Comparison of ENCODE assay signal across 25 cellular contexts in the genomic region with DNA sequence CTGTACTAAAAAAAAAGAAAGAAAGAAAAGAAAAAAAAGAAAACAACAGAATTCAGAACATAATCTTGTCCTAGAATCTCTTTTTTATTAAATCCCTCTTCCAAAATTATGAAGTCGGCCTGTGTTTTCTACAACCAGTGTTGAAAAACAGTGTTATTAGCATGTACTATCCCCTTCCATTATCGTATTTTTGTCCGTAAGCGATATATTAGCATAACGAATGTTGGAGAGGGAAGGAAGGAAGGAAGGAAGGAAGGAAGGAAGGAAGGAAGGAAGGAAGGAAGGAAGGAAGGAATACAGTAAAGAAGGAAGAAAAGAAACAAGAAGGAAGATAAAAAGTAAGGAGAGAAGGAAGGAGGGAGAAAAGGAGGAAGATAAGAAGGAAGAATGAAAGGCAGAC.
"Had no signal": no experiment of that assay in that cellular context is flagged by ENCODE, and none has a peak within 500 bp of the region (broad histone marks: within the 10 kb centered on the region; RNA-seq: fewer than 3 reads in every experiment).

No MANE protein-coding gene starts in this region.

- H3K36me3 ChIP-seq: colonic mucosa, esophagus muscularis mucosa, esophagus squamous epithelium, gastrocnemius medialis, gastroesophageal sphincter, heart left ventricle, heart right ventricle had no signal

- DNase-seq: colonic mucosa; cortex of kidney; dermis blood vessel endothelial cell; dorsolateral prefrontal cortex; effector CD4-positive, alpha-beta T cell; effector CD8-positive, alpha-beta T cell; effector memory CD4-positive, alpha-beta T cell; effector memory CD8-positive, alpha-beta T cell; endodermal cell; erythroblast; esophagus squamous epithelium; foreskin fibroblast; foreskin keratinocyte; foreskin melanocyte; gastrocnemius medialis; glutamatergic neuron; head of caudate nucleus; heart left ventricle; heart right ventricle had no signal

- H3K27me3 ChIP-seq: colonic mucosa, esophagus muscularis mucosa, esophagus squamous epithelium, foreskin keratinocyte, gastrocnemius medialis, gastroesophageal sphincter, hepatocyte had no signal

- H3K4me1 ChIP-seq: colonic mucosa, esophagus muscularis mucosa, esophagus squamous epithelium, foreskin keratinocyte, gastrocnemius medialis, gastroesophageal sphincter, heart left ventricle, heart right ventricle had no signal

- H3K4me3 ChIP-seq: colonic mucosa, coronary artery, dorsolateral prefrontal cortex, esophagus muscularis mucosa, esophagus squamous epithelium, gastrocnemius medialis, gastroesophageal sphincter, heart left ventricle, heart right ventricle, hepatocyte had no signal

- H3K9me3 ChIP-seq: colonic mucosa, esophagus muscularis mucosa, gastrocnemius medialis, gastroesophageal sphincter, heart left ventricle, heart right ventricle had no signal

- H3K27ac ChIP-seq: colonic mucosa, coronary artery, dorsolateral prefrontal cortex, epithelial cell of prostate, esophagus muscularis mucosa, esophagus squamous epithelium, foreskin keratinocyte, gastrocnemius medialis, gastroesophageal sphincter, heart left ventricle, heart right ventricle, hepatocyte had no signal

- ATAC-seq: effector memory CD8-positive, alpha-beta T cell; esophagus mucosa; foreskin keratinocyte; gastrocnemius medialis; gastroesophageal sphincter; heart right ventricle had no signal
